Comparison of ENCODE assay signal across 10 cellular contexts in genomic region chr10:19629559-19629958, GRCh38.
A peak's percentile ranks its signal among the peaks of the same experiment; 100 is the strongest.
DNase-seq lines count a peak whose midpoint lies in the region; ATAC-seq and TF ChIP-seq lines count a peak whose summit lies in the region.
"Had no signal": no experiment of that assay in that cellular context is flagged by ENCODE, and none has a peak within 500 bp of the region (broad histone marks: within the 10 kb centered on the region; RNA-seq: fewer than 3 reads in every experiment).

No MANE protein-coding gene starts in this region.

- no peak overlapping the region for H3K9ac ChIP-seq in smooth muscle cell (ENCODE audit: low read depth)

- POLR2A ChIA-PET in activated CD4-positive, alpha-beta memory T cell treated with anti-CD3 and anti-CD28 coated beads for 36 hours (lab: Charles Lee), result no interaction called here

- peaks cover 29% of the 10 kb centered on the region for H3K4me1 ChIP-seq in smooth muscle cell (ENCODE audit: low read depth)

- no peak for ATAC-seq in left colon
- ATAC-seq in stimulated activated memory B cell treated with anti-CD40 and anti-IgM and Interleukin-4, amounts not matched to agents 10 μg/mL and 1 μg/mL and 100 μg/mL, for 72 hours, result no peak
- ATAC-seq: natural killer cell had no signal

- H3K4me3 ChIP-seq in choroid plexus epithelial cell (ENCODE audit: low read depth, low read length) (no peak overlapping the region), smooth muscle cell (no peak overlapping the region)

- intact Hi-C loops in left colon (cut with DNase I, micrococcal nuclease), result no loop called here
- intact Hi-C loops in activated CD4-positive, alpha-beta memory T cell treated with anti-CD3 and anti-CD28 coated beads for 36 hours (cut with micrococcal nuclease), result no loop called here

- no peaks in the 10 kb centered on the region for H3K4me1 Mint-ChIP-seq in activated CD4-positive, alpha-beta memory T cell treated with anti-CD3 and anti-CD28 coated beads for 36 hours (ENCODE audit: low read depth)
- H3K4me1 Mint-ChIP-seq in stimulated activated memory B cell treated with anti-CD40 and anti-IgM and Interleukin-4, amounts not matched to agents 10 μg/mL and 1 μg/mL and 100 μg/mL, for 72 hours, result no peaks in the 10 kb centered on the region
- H3K4me1 Mint-ChIP-seq: natural killer cell had no signal

- WGBS in smooth muscle cell (ENCODE audit: low lambda C conversion rate), result 59% methylated on average over 6 of the region's 6 CpGs

- DNase-seq in HCEC 1CT (peak; percentile 71), choroid plexus epithelial cell (ENCODE audit: low read depth) (peak; percentile 93), left colon (peak; percentile 39 to 46), smooth muscle cell (lab: John Stamatoyannopoulos, UW; ENCODE audit: unreplicated experiment) (peak; percentile 5), DMS 273 treated with DMSO at 0.1 percent for 48 hours (lab: John Stamatoyannopoulos, UW) (no peak)
- DNase-seq in activated CD4-positive, alpha-beta memory T cell treated with anti-CD3 and anti-CD28 coated beads for 36 hours, result no peak
- no peak for DNase-seq in stimulated activated CD4-positive, alpha-beta T cell treated with anti-CD3 and anti-CD28 coated beads, Interleukin-1b, Interleukin-23, amount 100 ng/mL, for 48 hours
- DNase-seq: natural killer cell had no signal

- peaks cover 14% of the 10 kb centered on the region for H3K9me3 Mint-ChIP-seq in activated CD4-positive, alpha-beta memory T cell treated with anti-CD3 and anti-CD28 coated beads for 36 hours
- no peaks in the 10 kb centered on the region for H3K9me3 Mint-ChIP-seq in stimulated activated memory B cell treated with anti-CD40 and anti-IgM and Interleukin-4, amounts not matched to agents 10 μg/mL and 1 μg/mL and 100 μg/mL, for 72 hours
- H3K9me3 Mint-ChIP-seq: natural killer cell had no signal

- no peaks in the 10 kb centered on the region for H4K20me1 ChIP-seq in smooth muscle cell (ENCODE audit: low read depth)

- TF ChIP-seq CTCF in choroid plexus epithelial cell (conservative IDR thresholded peaks at IDR 0.05; ENCODE audit: low read depth, low read length) (peak; percentile 66), smooth muscle cell (IDR thresholded peaks at IDR 0.05; ENCODE audit: borderline replicate concordance, insufficient read depth, poor library complexity, severe bottlenecking) (no peak)

- peak overlapping the region; percentile 22 for H3K27ac ChIP-seq in smooth muscle cell (ENCODE audit: low read depth)
- H3K27ac ChIP-seq: VCaP had no signal

- no peaks in the 10 kb centered on the region for H3K36me3 ChIP-seq in smooth muscle cell (ENCODE audit: low read depth)

- no peaks in the 10 kb centered on the region for H3F3A ChIP-seq in smooth muscle cell (ENCODE audit: low read depth)

- H3K27me3 ChIP-seq in smooth muscle cell (ENCODE audit: low read depth), result no peaks in the 10 kb centered on the region

- H3K27me3 Mint-ChIP-seq in activated CD4-positive, alpha-beta memory T cell treated with anti-CD3 and anti-CD28 coated beads for 36 hours, result no peaks in the 10 kb centered on the region
- H3K27me3 Mint-ChIP-seq in stimulated activated memory B cell treated with anti-CD40 and anti-IgM and Interleukin-4, amounts not matched to agents 10 μg/mL and 1 μg/mL and 100 μg/mL, for 72 hours, result no peaks in the 10 kb centered on the region

- H3K9me3 ChIP-seq in smooth muscle cell (replicated peaks; ENCODE audit: low read depth), result no peaks in the 10 kb centered on the region

- peak overlapping the region; percentile 5 for H3K4me2 ChIP-seq in smooth muscle cell

- no peak overlapping the region for H3K4me3 Mint-ChIP-seq in activated CD4-positive, alpha-beta memory T cell treated with anti-CD3 and anti-CD28 coated beads for 36 hours
- H3K4me3 Mint-ChIP-seq in stimulated activated memory B cell treated with anti-CD40 and anti-IgM and Interleukin-4, amounts not matched to agents 10 μg/mL and 1 μg/mL and 100 μg/mL, for 72 hours, result no peak overlapping the region
- H3K4me3 Mint-ChIP-seq: natural killer cell had no signal

- H3K79me2 ChIP-seq in smooth muscle cell (ENCODE audit: low read depth), result no peaks in the 10 kb centered on the region

- H3K36me3 Mint-ChIP-seq in activated CD4-positive, alpha-beta memory T cell treated with anti-CD3 and anti-CD28 coated beads for 36 hours, result no peaks in the 10 kb centered on the region
- no peaks in the 10 kb centered on the region for H3K36me3 Mint-ChIP-seq in stimulated activated memory B cell treated with anti-CD40 and anti-IgM and Interleukin-4, amounts not matched to agents 10 μg/mL and 1 μg/mL and 100 μg/mL, for 72 hours
- H3K36me3 Mint-ChIP-seq: natural killer cell had no signal

- peak overlapping the region; percentile 73 for H2AFZ ChIP-seq in smooth muscle cell (ENCODE audit: low read depth)

- H3K27ac Mint-ChIP-seq in activated CD4-positive, alpha-beta memory T cell treated with anti-CD3 and anti-CD28 coated beads for 36 hours, result no peak overlapping the region
- H3K27ac Mint-ChIP-seq in stimulated activated memory B cell treated with anti-CD40 and anti-IgM and Interleukin-4, amounts not matched to agents 10 μg/mL and 1 μg/mL and 100 μg/mL, for 72 hours, result no peak overlapping the region
- H3K27ac Mint-ChIP-seq: natural killer cell had no signal

- CTCF ChIA-PET in activated CD4-positive, alpha-beta memory T cell treated with anti-CD3 and anti-CD28 coated beads for 36 hours (lab: Charles Lee), result no interaction called here

Comparison
In these comparisons a context has a peak if more than half of its experiments do, and no peak if none do; other contexts are left out.
1. DNase-seq: peak in HCEC 1CT (single experiment), choroid plexus epithelial cell (single experiment), left colon (2 of 2) and smooth muscle cell (single experiment); none in activated CD4-positive, alpha-beta memory T cell treated with anti-CD3 and anti-CD28 coated beads for 36 hours (single experiment), stimulated activated CD4-positive, alpha-beta T cell treated with anti-CD3 and anti-CD28 coated beads, Interleukin-1b, Interleukin-23, amount 100 ng/mL, for 48 hours (single experiment) and DMS 273 treated with DMSO at 0.1 percent for 48 hours (single experiment).